32 cellular contexts compared by ENCODE assay signal in the genomic region with DNA sequence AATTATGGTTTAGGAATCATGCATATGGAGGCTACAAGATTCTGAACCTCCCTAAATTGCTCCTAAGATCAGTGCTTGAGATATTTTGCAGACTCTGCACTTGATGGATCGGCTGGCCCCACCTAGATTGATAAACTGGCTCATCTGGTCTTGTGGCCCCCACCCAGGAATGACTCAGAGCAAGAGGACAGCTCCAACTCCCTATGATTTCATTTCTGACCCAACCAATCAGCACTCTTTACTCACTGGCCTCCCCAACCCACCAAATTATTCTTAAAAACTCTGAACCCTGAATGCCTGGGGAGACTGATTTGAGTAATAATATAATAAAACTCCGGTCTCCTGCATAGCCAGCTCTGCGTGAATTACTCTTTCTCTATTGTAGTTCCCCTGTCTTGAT.
"Had no signal": no experiment of that assay in that cellular context is flagged by ENCODE, and none has a peak within 500 bp of the region (broad histone marks: within the 10 kb centered on the region; RNA-seq: fewer than 3 reads in every experiment).

No MANE protein-coding gene starts in this region.

- H3K9me3 Mint-ChIP-seq: effector memory CD8-positive, alpha-beta T cell; mesothelial cell of epicardium; natural killer cell treated with Interleukin-12 subunit alpha and Interleukin-12 subunit beta and Interleukin-15 and Interleukin-18, amount 100 ng/mL, for 72 hours; neural crest cell; stimulated activated naive CD8-positive, alpha-beta T cell treated with anti-CD3 and anti-CD28 coated beads, Interleukin-15, amount 100 ng/mL, for 72 hours had no signal

- H3K36me3 Mint-ChIP-seq: immature natural killer cell; memory B cell; mesothelial cell of epicardium; naive B cell; natural killer cell treated with Interleukin-12 subunit alpha and Interleukin-12 subunit beta and Interleukin-15 and Interleukin-18, amount 100 ng/mL, for 72 hours had no signal

- ATAC-seq: effector memory CD8-positive, alpha-beta T cell; left colon; left ventricle myocardium superior; lower lobe of right lung; mucosa of descending colon; natural killer cell treated with Interleukin-12 subunit alpha and Interleukin-12 subunit beta and Interleukin-15 and Interleukin-18, amount 100 ng/mL, for 72 hours; pancreas; right lobe of liver; stimulated activated naive CD8-positive, alpha-beta T cell treated with anti-CD3 and anti-CD28 coated beads, Interleukin-15, amount 100 ng/mL, for 72 hours had no signal

- DNase-seq: cortex of kidney; effector memory CD8-positive, alpha-beta T cell; foreskin melanocyte; glutamatergic neuron; hypothalamus; immature natural killer cell; islet precursor cell; kidney glomerular epithelial cell; left colon; left ventricle myocardium superior; lower lobe of right lung; mucosa of descending colon; naive B cell; pancreas; right lobe of liver; small intestine; stimulated activated CD4-positive, alpha-beta T cell treated with anti-CD3 and anti-CD28 coated beads, Interleukin-12 subunit alpha, Interleukin-12 subunit beta, amount 100 ng/mL, for 4 hours; stimulated activated CD4-positive, alpha-beta T cell treated with anti-CD3 and anti-CD28 coated beads, Interleukin-1b, Interleukin-23, amount 100 ng/mL, for 48 hours; stimulated activated CD4-positive, alpha-beta T cell treated with anti-CD3 and anti-CD28 coated beads, Interleukin-4, amount 100 ng/mL, for 1 hour; stimulated activated CD8-positive, alpha-beta memory T cell treated with anti-CD3 and anti-CD28 coated beads, Interleukin-4, amount 100 ng/mL, for 48 hours; stimulated activated naive CD4-positive, alpha-beta T cell; stimulated activated naive CD8-positive, alpha-beta T cell treated with anti-CD3 and anti-CD28 coated beads, Interleukin-15, amount 100 ng/mL, for 72 hours; transverse colon had no signal

- H3K4me1 Mint-ChIP-seq: immature natural killer cell; memory B cell; naive B cell; neural crest cell; stimulated activated naive CD8-positive, alpha-beta T cell treated with anti-CD3 and anti-CD28 coated beads, Interleukin-15, amount 100 ng/mL, for 72 hours had no signal

- H3K4me3 Mint-ChIP-seq: effector memory CD8-positive, alpha-beta T cell; immature natural killer cell; memory B cell; mesothelial cell of epicardium; naive B cell; natural killer cell treated with Interleukin-12 subunit alpha and Interleukin-12 subunit beta and Interleukin-15 and Interleukin-18, amount 100 ng/mL, for 72 hours; neural crest cell; stimulated activated naive CD8-positive, alpha-beta T cell treated with anti-CD3 and anti-CD28 coated beads, Interleukin-15, amount 100 ng/mL, for 72 hours had no signal

- H3K27me3 Mint-ChIP-seq: stimulated activated naive CD8-positive, alpha-beta T cell treated with anti-CD3 and anti-CD28 coated beads, Interleukin-15, amount 100 ng/mL, for 72 hours had no signal

- H3K4me3 ChIP-seq: esophagus muscularis mucosa, lower lobe of right lung, mucosa of descending colon, pancreas, right lobe of liver, suprapubic skin, transverse colon, vagina had no signal

- H3K27ac ChIP-seq: esophagus muscularis mucosa, lower lobe of right lung, neutrophil, pancreas, right lobe of liver, suprapubic skin, transverse colon, vagina had no signal

- H3K27ac Mint-ChIP-seq: effector memory CD8-positive, alpha-beta T cell; immature natural killer cell; memory B cell; mesothelial cell of epicardium; naive B cell; natural killer cell treated with Interleukin-12 subunit alpha and Interleukin-12 subunit beta and Interleukin-15 and Interleukin-18, amount 100 ng/mL, for 72 hours; progenitor cell of endocrine pancreas; stimulated activated naive CD8-positive, alpha-beta T cell treated with anti-CD3 and anti-CD28 coated beads, Interleukin-15, amount 100 ng/mL, for 72 hours had no signal

- H3K4me1 ChIP-seq: esophagus muscularis mucosa, lower lobe of right lung, pancreas, right lobe of liver, transverse colon, vagina had no signal

- H3K27me3 ChIP-seq: esophagus muscularis mucosa, neutrophil, pancreas, right lobe of liver, suprapubic skin, transverse colon, vagina had no signal

- H3K9me3 ChIP-seq: esophagus muscularis mucosa, lower lobe of right lung, mucosa of descending colon, neutrophil, pancreas, right lobe of liver, suprapubic skin, transverse colon, vagina had no signal

- H3K36me3 ChIP-seq: esophagus muscularis mucosa, lower lobe of right lung, neutrophil, pancreas, right lobe of liver, suprapubic skin, transverse colon, vagina had no signal
